Comparison of ENCODE assay signal across 26 cellular contexts in genomic region chr11:62716206-62716605, GRCh38. TPM values are rescaled to one million over a fixed set of nuclear protein-coding genes. Genes with fewer than 3 reads are reported as not detected.
A peak's percentile ranks its signal among the peaks of the same experiment; 100 is the strongest.
DNase-seq lines count a peak whose midpoint lies in the region; ATAC-seq and TF ChIP-seq lines count a peak whose summit lies in the region.
"Had no signal": no experiment of that assay in that cellular context is flagged by ENCODE, and none has a peak within 500 bp of the region (broad histone marks: within the 10 kb centered on the region; RNA-seq: fewer than 3 reads in every experiment).

No MANE protein-coding gene starts in this region.

- no peak overlapping the region for H3K4me3 ChIP-seq in BLaER1
- H3K4me3 ChIP-seq in endodermal cell (ENCODE audit: low read length), result no peak overlapping the region
- H3K4me3 ChIP-seq: Peyer's patch, SJSA1, skin epidermis had no signal

- H3K4me1 ChIP-seq in BLaER1, result no peaks in the 10 kb centered on the region
- no peaks in the 10 kb centered on the region for H3K4me1 ChIP-seq in endodermal cell (ENCODE audit: control insufficient read depth, insufficient read depth, low read length)
- H3K4me1 ChIP-seq: BE2C, SJSA1 had no signal

- H3K9me3 Mint-ChIP-seq in activated CD4-positive, alpha-beta T cell treated with anti-CD3 and anti-CD28 coated beads for 36 hours (ENCODE audit: low read depth), result no peaks in the 10 kb centered on the region
- H3K9me3 Mint-ChIP-seq in activated CD4-positive, alpha-beta T cell treated with anti-CD3 and anti-CD28 coated beads, Interleukin-2, amount 10 ng/mL, durations not matched to agents 7 days and 5 days, result no peaks in the 10 kb centered on the region
- H3K9me3 Mint-ChIP-seq in endodermal cell, result no peaks in the 10 kb centered on the region
- H3K9me3 Mint-ChIP-seq: activated B cell treated with CpG ODN at 0.5 μM for 24 hours had no signal

- CTCF ChIA-PET in activated CD4-positive, alpha-beta T cell treated with anti-CD3 and anti-CD28 coated beads for 36 hours (lab: Charles Lee), result interaction anchor here (1.6 kb wide), 1 partner anchor 21 kb away, joined by 3 read pairs; no protein-coding TSS in a partner anchor
- CTCF ChIA-PET in activated CD4-positive, alpha-beta T cell treated with anti-CD3 and anti-CD28 coated beads, Interleukin-2, amount 10 ng/mL, durations not matched to agents 7 days and 5 days (lab: Charles Lee), result interaction anchor here (0.6 to 2.0 kb wide), 5 partner anchors 10 to 271 kb away, joined by 4 to 5 read pairs (median 4); partner anchors contain the start of genes HNRNPUL2, LBHD1 and UQCC3

- H3K9me3 ChIP-seq in BLaER1 (no peaks in the 10 kb centered on the region), endodermal cell (ENCODE audit: control insufficient read depth, low read length) (no peaks in the 10 kb centered on the region)
- H3K9me3 ChIP-seq: BE2C, neutrophil, Peyer's patch, SJSA1 had no signal

- H3K36me3 Mint-ChIP-seq in activated CD4-positive, alpha-beta T cell treated with anti-CD3 and anti-CD28 coated beads for 36 hours (ENCODE audit: low read depth), result peaks cover 74% of the 10 kb centered on the region
- H3K36me3 Mint-ChIP-seq in activated CD4-positive, alpha-beta T cell treated with anti-CD3 and anti-CD28 coated beads, Interleukin-2, amount 10 ng/mL, durations not matched to agents 7 days and 5 days (ENCODE audit: low read depth), result peaks cover 82% of the 10 kb centered on the region
- peaks cover 88% of the 10 kb centered on the region for H3K36me3 Mint-ChIP-seq in endodermal cell (ENCODE audit: low read depth)

- H3K27me3 Mint-ChIP-seq in activated CD4-positive, alpha-beta T cell treated with anti-CD3 and anti-CD28 coated beads for 36 hours, result no peaks in the 10 kb centered on the region
- H3K27me3 Mint-ChIP-seq in activated CD4-positive, alpha-beta T cell treated with anti-CD3 and anti-CD28 coated beads, Interleukin-2, amount 10 ng/mL, durations not matched to agents 7 days and 5 days, result no peaks in the 10 kb centered on the region
- no peaks in the 10 kb centered on the region for H3K27me3 Mint-ChIP-seq in endodermal cell (ENCODE audit: insufficient read depth)
- H3K27me3 Mint-ChIP-seq: activated B cell treated with CpG ODN at 0.5 μM for 24 hours had no signal

- H3K27ac Mint-ChIP-seq in activated CD4-positive, alpha-beta T cell treated with anti-CD3 and anti-CD28 coated beads for 36 hours, result peak overlapping the region; percentile 47
- H3K27ac Mint-ChIP-seq in activated CD4-positive, alpha-beta T cell treated with anti-CD3 and anti-CD28 coated beads, Interleukin-2, amount 10 ng/mL, durations not matched to agents 7 days and 5 days, result no peak overlapping the region
- peak overlapping the region; percentile 39 for H3K27ac Mint-ChIP-seq in endodermal cell
- H3K27ac Mint-ChIP-seq: activated B cell treated with CpG ODN at 0.5 μM for 24 hours had no signal

- H3K27me3 ChIP-seq in BLaER1 (no peaks in the 10 kb centered on the region), endodermal cell (ENCODE audit: control insufficient read depth, insufficient read depth, low read length, poor library complexity, severe bottlenecking) (no peaks in the 10 kb centered on the region)
- H3K27me3 ChIP-seq: BE2C, neutrophil, Peyer's patch, SJSA1 had no signal

- no peak overlapping the region for H3K4me3 Mint-ChIP-seq in activated CD4-positive, alpha-beta T cell treated with anti-CD3 and anti-CD28 coated beads for 36 hours
- H3K4me3 Mint-ChIP-seq in activated CD4-positive, alpha-beta T cell treated with anti-CD3 and anti-CD28 coated beads, Interleukin-2, amount 10 ng/mL, durations not matched to agents 7 days and 5 days, result no peak overlapping the region
- no peak overlapping the region for H3K4me3 Mint-ChIP-seq in endodermal cell
- H3K4me3 Mint-ChIP-seq: activated B cell treated with CpG ODN at 0.5 μM for 24 hours had no signal

- H3K9ac ChIP-seq in BLaER1 (peak overlapping the region; percentile 53; the same call in 1 of the 2 replicates), endodermal cell (ENCODE audit: extremely low read depth, low read length, poor library complexity, severe bottlenecking) (no peak overlapping the region)

- intact Hi-C loops in activated CD4-positive, alpha-beta T cell treated with anti-CD3 and anti-CD28 coated beads for 36 hours (cut with DNase I, micrococcal nuclease), result no loop called here
- intact Hi-C loops in Right ventricle myocardium inferior (cut with DNase I), result no loop called here

- H3K4me1 Mint-ChIP-seq in activated CD4-positive, alpha-beta T cell treated with anti-CD3 and anti-CD28 coated beads for 36 hours, result peaks cover 44% of the 10 kb centered on the region
- H3K4me1 Mint-ChIP-seq in activated CD4-positive, alpha-beta T cell treated with anti-CD3 and anti-CD28 coated beads, Interleukin-2, amount 10 ng/mL, durations not matched to agents 7 days and 5 days, result peaks cover 78% of the 10 kb centered on the region
- peaks cover 29% of the 10 kb centered on the region for H3K4me1 Mint-ChIP-seq in endodermal cell

- no peak for TF ChIP-seq CTCF in VCaP (conservative IDR thresholded peaks at IDR 0.05)
- no peak for TF ChIP-seq CTCF in endodermal cell (conservative IDR thresholded peaks at IDR 0.05)

- peaks cover 98% of the 10 kb centered on the region for H3K36me3 ChIP-seq in BLaER1
- peaks cover 93% of the 10 kb centered on the region for H3K36me3 ChIP-seq in endodermal cell (ENCODE audit: control insufficient read depth, insufficient read depth, low read length)

- no peak for ATAC-seq in activated CD4-positive, alpha-beta T cell treated with anti-CD3 and anti-CD28 coated beads for 36 hours
- ATAC-seq in GM21737 (IDR thresholded peaks at IDR 0.05; ENCODE audit: unreplicated experiment) (no peak), Right ventricle myocardium inferior (no peak)

- POLR2A ChIA-PET in activated CD4-positive, alpha-beta T cell treated with anti-CD3 and anti-CD28 coated beads for 36 hours (lab: Charles Lee), result interaction anchor here (0.7 kb wide), 1 partner anchor 36 kb away, joined by 7 read pairs; no protein-coding TSS in a partner anchor
- POLR2A ChIA-PET in activated CD4-positive, alpha-beta T cell treated with anti-CD3 and anti-CD28 coated beads, Interleukin-2, amount 10 ng/mL, durations not matched to agents 7 days and 5 days (lab: Charles Lee), result no interaction called here

- WGBS in endodermal cell (ENCODE audit: insufficient coverage in 1 of 2, insufficient read length in 1 of 2), 2 experiments, result 95 to 100% methylated on average over 5 of the region's 5 CpGs

- DNase-seq in activated CD4-positive, alpha-beta T cell treated with anti-CD3 and anti-CD28 coated beads for 36 hours, result no peak
- no peak for DNase-seq in activated CD4-positive, alpha-beta T cell treated with anti-CD3 and anti-CD28 coated beads, Interleukin-2, amount 10 ng/mL, durations not matched to agents 7 days and 5 days
- DNase-seq in endodermal cell (no peak), NCI-H524 treated with DMSO at 0.1 percent for 48 hours (lab: John Stamatoyannopoulos, UW) (no peak), Right ventricle myocardium inferior (ENCODE audit: missing footprints) (no peak)
- DNase-seq: 8988T; activated B cell treated with CpG ODN at 0.5 μM for 24 hours; activated effector memory CD4-positive, alpha-beta T cell treated with Interleukin-2 at 50 U/mL for 16 hours; BE2C; DND-41; NCI-H1417; NCI-H524; stimulated activated CD4-positive, alpha-beta T cell treated with anti-CD3 and anti-CD28 coated beads, Interleukin-1b, Interleukin-23, amount 100 ng/mL, for 48 hours had no signal

- H4K20me1 ChIP-seq in BLaER1, result peaks cover 38% of the 10 kb centered on the region; the same call in 1 of the 2 replicates

- H3K27ac ChIP-seq in BLaER1 (no peak overlapping the region), VCaP (0 out of 2 replicates have a peak overlapping the region, but pooled peaks have one; percentile 15), endodermal cell (ENCODE audit: low read depth, low read length) (no peak overlapping the region)
- H3K27ac ChIP-seq: neutrophil, Peyer's patch, SJSA1 had no signal

- H3K4me2 ChIP-seq in BLaER1, result no peak overlapping the region

RNA-seq across cellular contexts. Expression of gene GNG3, which starts 8.7 kb away (rescaled TPM):
- total RNA-seq in activated CD4-positive, alpha-beta T cell treated with anti-CD3 and anti-CD28 coated beads for 36 hours, result not detected
- not detected for total RNA-seq in activated CD4-positive, alpha-beta T cell treated with anti-CD3 and anti-CD28 coated beads, Interleukin-2, amount 10 ng/mL, durations not matched to agents 7 days and 5 days
- 1 to 10 TPM in 1 of 2 donors, under 1 TPM in 1; 0.40 to 1.7 TPM for total RNA-seq in endodermal cell
- polyA plus RNA-seq in endodermal cell (2013, experiment 1 of 2), result 24.8 TPM
- 18.6 TPM for polyA plus RNA-seq in endodermal cell (2013, experiment 2 of 2)
- not detected for total RNA-seq in Right ventricle myocardium inferior
- total RNA-seq: activated CD8-positive, alpha-beta memory T cell treated with anti-CD3 and anti-CD28 coated beads for 36 hours; dermis microvascular lymphatic vessel endothelial cell; HT1080; lung microvascular endothelial cell; Peyer's patch; pulmonary artery endothelial cell; SJSA1; T-helper 2 cell treated with Interferon-gamma antibody and Interleukin-4, amounts not matched to agents 100 ng/mL and 5 ng/mL, for 36 hours had no signal

RNA-seq across cellular contexts. Expression of gene BSCL2, which starts 9.0 kb away (rescaled TPM):
- 10 to 100 TPM; 16.7 to 28.0 TPM for total RNA-seq in activated CD4-positive, alpha-beta T cell treated with anti-CD3 and anti-CD28 coated beads for 36 hours
- 10 to 100 TPM; 28.3 to 41.0 TPM for total RNA-seq in activated CD4-positive, alpha-beta T cell treated with anti-CD3 and anti-CD28 coated beads, Interleukin-2, amount 10 ng/mL, durations not matched to agents 7 days and 5 days
- total RNA-seq in endodermal cell (10 to 100 TPM; 68.6 to 77.2 TPM), Right ventricle myocardium inferior (23.0 TPM)
- 132 TPM for polyA plus RNA-seq in endodermal cell (2013, experiment 1 of 2)
- 108 TPM for polyA plus RNA-seq in endodermal cell (2013, experiment 2 of 2)

RNA-seq across cellular contexts. Expression of gene HNRNPUL2, which starts 11.1 kb away (rescaled TPM):
- 10 to 100 TPM; 48.7 to 59.6 TPM for total RNA-seq in activated CD4-positive, alpha-beta T cell treated with anti-CD3 and anti-CD28 coated beads for 36 hours
- total RNA-seq in activated CD4-positive, alpha-beta T cell treated with anti-CD3 and anti-CD28 coated beads, Interleukin-2, amount 10 ng/mL, durations not matched to agents 7 days and 5 days, result 10 to 100 TPM; 67.9 to 69.0 TPM
- 10 to 100 TPM; 48.1 to 49.8 TPM for total RNA-seq in endodermal cell
- 55.9 TPM for polyA plus RNA-seq in endodermal cell (2013, experiment 1 of 2)
- 49.4 TPM for polyA plus RNA-seq in endodermal cell (2013, experiment 2 of 2)
- 33.8 TPM for total RNA-seq in Right ventricle myocardium inferior

RNA-seq across cellular contexts. Expression of gene TTC9C, which starts 12.1 kb away (rescaled TPM):
- total RNA-seq in activated CD4-positive, alpha-beta T cell treated with anti-CD3 and anti-CD28 coated beads for 36 hours, result 10 to 100 TPM; 40.8 to 54.1 TPM
- total RNA-seq in activated CD4-positive, alpha-beta T cell treated with anti-CD3 and anti-CD28 coated beads, Interleukin-2, amount 10 ng/mL, durations not matched to agents 7 days and 5 days, result 10 to 100 TPM; 51.1 to 59.9 TPM
- total RNA-seq in endodermal cell (10 to 100 TPM; 40.0 to 55.4 TPM), Right ventricle myocardium inferior (14.1 TPM)
- 58.7 TPM for polyA plus RNA-seq in endodermal cell (2013, experiment 1 of 2)
- 53.4 TPM for polyA plus RNA-seq in endodermal cell (2013, experiment 2 of 2)

RNA-seq across cellular contexts. Expression of gene LRRN4CL, which starts 26.9 kb away (rescaled TPM):
- under 1 TPM in 1 of 2 experiments, not detected in 1; 0.16 TPM for total RNA-seq in activated CD4-positive, alpha-beta T cell treated with anti-CD3 and anti-CD28 coated beads for 36 hours
- total RNA-seq in activated CD4-positive, alpha-beta T cell treated with anti-CD3 and anti-CD28 coated beads, Interleukin-2, amount 10 ng/mL, durations not matched to agents 7 days and 5 days, result under 1 TPM; 0.17 to 0.40 TPM
- total RNA-seq in endodermal cell (under 1 TPM; 0.55 to 0.99 TPM), Right ventricle myocardium inferior (4.5 TPM)
- 0.14 TPM for polyA plus RNA-seq in endodermal cell (2013, experiment 1 of 2)
- polyA plus RNA-seq in endodermal cell (2013, experiment 2 of 2), result 0.17 TPM
